Comparison of ENCODE assay signal across 8 cellular contexts in genomic region chr1:192530254-192530653, GRCh38. TPM values are rescaled to one million over a fixed set of nuclear protein-coding genes. Genes with fewer than 3 reads are reported as not detected.
DNase-seq lines count a peak whose midpoint lies in the region; ATAC-seq lines count a peak whose summit lies in the region.

No MANE protein-coding gene starts in this region.

- no peak overlapping the region for H3K27ac ChIP-seq in trophoblast cell (ENCODE audit: low read depth, low read length)

- peak; percentile 71 for ATAC-seq in Right ventricle myocardium superior (ENCODE audit: poor library complexity)
- ATAC-seq in HG03159 (IDR thresholded peaks at IDR 0.05; ENCODE audit: unreplicated experiment) = peak; percentile 99

- no peak overlapping the region for H3K18ac ChIP-seq in trophoblast cell (ENCODE audit: low read length)

- no peak overlapping the region for H3K23ac ChIP-seq in trophoblast cell (ENCODE audit: low read length)

- no peak overlapping the region for H4K8ac ChIP-seq in trophoblast cell (ENCODE audit: low read depth, low read length)

- peaks cover 7% of the 10 kb centered on the region in 2 experiments for H3K4me1 ChIP-seq in trophoblast cell (ENCODE audit: control insufficient read depth in 1 of 2, insufficient read depth in 2 of 2, low read length in 2 of 2)

- no peak overlapping the region for H3K4me3 ChIP-seq in trophoblast cell (ENCODE audit: low read depth, low read length)

- H3K9me3 ChIP-seq in trophoblast cell (ENCODE audit: insufficient read depth, low read depth, low read length) = no peaks in the 10 kb centered on the region

- peaks cover 10% of the 10 kb centered on the region for H3K79me1 ChIP-seq in trophoblast cell (ENCODE audit: low read length)

- no CpG with 5 or more reads among the region's 2 CpGs for WGBS in trophoblast cell (ENCODE audit: extremely low coverage, insufficient coverage, insufficient read length)

- intact Hi-C loops in Right ventricle myocardium superior (cut with DNase I) (no loop called here), cardiac septum (cut with DNase I) (no loop called here)

- H2AFZ ChIP-seq in trophoblast cell (ENCODE audit: insufficient read depth, low read length, poor library complexity) = no peak overlapping the region

- H2AK5ac ChIP-seq in trophoblast cell (ENCODE audit: low read length) = no peak overlapping the region

- H2BK120ac ChIP-seq in trophoblast cell (ENCODE audit: insufficient read depth, low read length, poor library complexity) = peak overlapping the region; percentile 60

- no peaks in the 10 kb centered on the region for H3K27me3 ChIP-seq in trophoblast cell (ENCODE audit: insufficient read depth, low read length)

- H4K12ac ChIP-seq in trophoblast cell (ENCODE audit: low read depth, low read length) = no peak overlapping the region

- H2BK5ac ChIP-seq in trophoblast cell (ENCODE audit: low read depth, low read length, poor library complexity) = no peak overlapping the region

- no peak overlapping the region for H2BK12ac ChIP-seq in trophoblast cell (ENCODE audit: low read length)

- no peaks in the 10 kb centered on the region for H3K36me3 ChIP-seq in trophoblast cell (ENCODE audit: control insufficient read depth in 1 of 2, insufficient read depth in 2 of 2, low read length in 2 of 2)

- no peak overlapping the region for H3K4ac ChIP-seq in trophoblast cell (ENCODE audit: low read depth, low read length)

- H3K79me2 ChIP-seq in trophoblast cell (ENCODE audit: control insufficient read depth, insufficient read depth, low read length, poor library complexity) = peaks cover 2% of the 10 kb centered on the region

- H4K91ac ChIP-seq in trophoblast cell (ENCODE audit: low read depth, low read length) = no peak overlapping the region

- H3K9ac ChIP-seq in trophoblast cell (ENCODE audit: low read length) = no peak overlapping the region

- no peak overlapping the region for H3K4me2 ChIP-seq in trophoblast cell (ENCODE audit: low read length)

- DNase-seq in Right ventricle myocardium superior (no peak), cardiac septum (ENCODE audit: low spot score) (no peak), amniotic epithelial cell (ENCODE audit: low read depth) (peak; percentile 27), trophoblast cell (no peak), NCI-H774 (lab: John Stamatoyannopoulos, UW) (no peak), nucleus accumbens (lab: John Stamatoyannopoulos, UW) (no peak)
- no peak for DNase-seq in activated CD8-positive, alpha-beta memory T cell treated with anti-CD3 and anti-CD28 coated beads, Interleukin-2, amount 50 U/mL, for 4 hours

- H3K14ac ChIP-seq in trophoblast cell (ENCODE audit: low read length) = no peak overlapping the region

RNA-seq across cellular contexts. Expression of gene RGS1, which starts 45.3 kb away (rescaled TPM):
- total RNA-seq in Right ventricle myocardium superior (0.65 TPM), cardiac septum (2.6 TPM)
- polyA plus RNA-seq in trophoblast cell (2013) = 1.3 and 1.7 TPM in 2 replicates
